Comparison of ENCODE assay signal across 1 cellular context in genomic region chr17:15944720-15945492, GRCh38.
TF ChIP-seq lines count a peak whose summit lies in the region.

Gene ADORA2B, plus strand, starts transcription at chr17:15945130. Its CDS starts 119 bp downstream, at chr17:15945249.

TF ChIP-seq in GM23338, 12 proteins besides CTCF, POLR2A, EP300 and RAD21 (continued from another document):
- TF ChIP-seq ZNF462 (CRISPR knock-in tag; IDR thresholded peaks at IDR 0.05) (no peak), CREB1 (CRISPR knock-in tag; IDR thresholded peaks at IDR 0.05; ENCODE audit: low read depth) (peak; percentile 40; the same call in 1 of the 2 replicates), STAT1 (IDR thresholded peaks at IDR 0.05; ENCODE audit: unreplicated experiment) (no peak)
